ENCODE assay signal across 8 cellular contexts in genomic region chr9:92097997-92098482, GRCh38. TPM values are rescaled to one million over a fixed set of nuclear protein-coding genes. Genes with fewer than 3 reads are reported as not detected.
DNase-seq lines count a peak whose midpoint lies in the region; ATAC-seq and TF ChIP-seq lines count a peak whose summit lies in the region.

No MANE protein-coding gene starts in this region.

- ATAC-seq in CD4-positive, CD25-positive, alpha-beta regulatory T cell (ENCODE audit: low read depth in 2 of 2) = no peak
- ATAC-seq in memory B cell (ENCODE audit: low read depth) (no peak), HG03378 (IDR thresholded peaks at IDR 0.05; ENCODE audit: unreplicated experiment) (no peak)
- ATAC-seq in stimulated activated naive CD8-positive, alpha-beta T cell treated with anti-CD3 and anti-CD28 coated beads, Interleukin-15, amount 100 ng/mL, for 72 hours = no peak

- no peaks in the 10 kb centered on the region for H3K27me3 ChIP-seq in CD4-positive, CD25-positive, alpha-beta regulatory T cell (ENCODE audit: control insufficient read depth, insufficient read depth, low read length)
- H3K27me3 ChIP-seq in SK-N-SH (ENCODE audit: insufficient read depth) = no peaks in the 10 kb centered on the region

- DNase-seq in CD4-positive, CD25-positive, alpha-beta regulatory T cell = peak; percentile 18 to 50 (median 25)
- peak; percentile 78 for DNase-seq in activated CD4-positive, alpha-beta T cell treated with anti-CD3 and anti-CD28 coated beads, Interleukin-2, amount 10 ng/mL, durations not matched to agents 7 days and 5 days
- DNase-seq in effector CD8-positive, alpha-beta T cell (lab: John Stamatoyannopoulos, UW) = peak; percentile 25
- DNase-seq in memory B cell (ENCODE audit: low spot score in 2 of 2) = no peak
- peak; percentile 11 to 59 for DNase-seq in stimulated activated naive CD8-positive, alpha-beta T cell treated with anti-CD3 and anti-CD28 coated beads, Interleukin-15, amount 100 ng/mL, for 72 hours
- DNase-seq in SK-N-SH = no peak
- no peak for DNase-seq in RKO (ENCODE audit: low spot score)

- TF ChIP-seq RAD21 in SK-N-SH (IDR thresholded peaks at IDR 0.05; ENCODE audit: low read length) = no peak

- no peaks in the 10 kb centered on the region for H3K9me2 ChIP-seq in SK-N-SH

- TF ChIP-seq CTCF in SK-N-SH (IDR thresholded peaks at IDR 0.05) = no peak

- peak overlapping the region; percentile 35 for H3K4me3 ChIP-seq in CD4-positive, CD25-positive, alpha-beta regulatory T cell (ENCODE audit: low read depth, low read length)
- no peak overlapping the region for H3K4me3 ChIP-seq in SK-N-SH (ENCODE audit: low read depth in 2 of 2, low read length in 1 of 2)

- no peak overlapping the region for H3K27ac ChIP-seq in CD4-positive, CD25-positive, alpha-beta regulatory T cell (ENCODE audit: insufficient read depth, low read length, poor library complexity, severe bottlenecking)
- no peak overlapping the region for H3K27ac ChIP-seq in SK-N-SH (ENCODE audit: low read depth in 2 of 2, low read length in 1 of 2)

- POLR2A ChIA-PET in activated CD4-positive, alpha-beta T cell treated with anti-CD3 and anti-CD28 coated beads, Interleukin-2, amount 10 ng/mL, durations not matched to agents 7 days and 5 days (lab: Charles Lee) = no interaction called here
- POLR2A ChIA-PET in SK-N-SH (lab: Yijun Ruan, JAX) = no interaction called here

- peaks cover 34 to 61% (median 43%) of the 10 kb centered on the region in 4 donors for H3K4me1 Mint-ChIP-seq in CD4-positive, CD25-positive, alpha-beta regulatory T cell
- H3K4me1 Mint-ChIP-seq in activated CD4-positive, alpha-beta T cell treated with anti-CD3 and anti-CD28 coated beads, Interleukin-2, amount 10 ng/mL, durations not matched to agents 7 days and 5 days = peaks cover 46% of the 10 kb centered on the region
- H3K4me1 Mint-ChIP-seq in memory B cell = peaks cover 15% of the 10 kb centered on the region
- H3K4me1 Mint-ChIP-seq in stimulated activated naive CD8-positive, alpha-beta T cell treated with anti-CD3 and anti-CD28 coated beads, Interleukin-15, amount 100 ng/mL, for 72 hours = peaks cover 49% of the 10 kb centered on the region

- H2AFZ ChIP-seq in SK-N-SH (ENCODE audit: low read depth) = no peak overlapping the region

- no peak overlapping the region for H3K9ac ChIP-seq in SK-N-SH

- no peak for TF ChIP-seq EP300 in SK-N-SH (IDR thresholded peaks at IDR 0.05; ENCODE audit: borderline replicate concordance in 1 of 2, low read depth in 1 of 2, low read length in 1 of 2)

- peaks cover 40% of the 10 kb centered on the region for H3K36me3 Mint-ChIP-seq in CD4-positive, CD25-positive, alpha-beta regulatory T cell
- H3K36me3 Mint-ChIP-seq in activated CD4-positive, alpha-beta T cell treated with anti-CD3 and anti-CD28 coated beads, Interleukin-2, amount 10 ng/mL, durations not matched to agents 7 days and 5 days (ENCODE audit: low read depth) = peaks cover 59% of the 10 kb centered on the region
- peaks cover 29% of the 10 kb centered on the region for H3K36me3 Mint-ChIP-seq in memory B cell

- H3K79me2 ChIP-seq in SK-N-SH (ENCODE audit: insufficient read depth) = peaks cover 79% of the 10 kb centered on the region

- 95% methylated on average over 26 of the region's 26 CpGs for WGBS in SK-N-SH (ENCODE audit: low lambda C conversion rate)

- peaks cover 10% of the 10 kb centered on the region for H3K36me3 ChIP-seq in CD4-positive, CD25-positive, alpha-beta regulatory T cell (ENCODE audit: control insufficient read depth, insufficient read depth, low read length)
- H3K36me3 ChIP-seq in SK-N-SH (replicated peaks in 1 of 2; ENCODE audit: control insufficient read depth in 1 of 2, insufficient read depth in 2 of 2, low read length in 1 of 2) = peaks cover 14 to 16% of the 10 kb centered on the region in 2 experiments

- H3K4me3 Mint-ChIP-seq in CD4-positive, CD25-positive, alpha-beta regulatory T cell = peak overlapping the region; percentile 56 to 88 (median 60)
- peak overlapping the region; percentile 62 for H3K4me3 Mint-ChIP-seq in activated CD4-positive, alpha-beta T cell treated with anti-CD3 and anti-CD28 coated beads, Interleukin-2, amount 10 ng/mL, durations not matched to agents 7 days and 5 days
- peak overlapping the region; percentile 71 for H3K4me3 Mint-ChIP-seq in memory B cell
- peak overlapping the region; percentile 40 to 48 for H3K4me3 Mint-ChIP-seq in stimulated activated naive CD8-positive, alpha-beta T cell treated with anti-CD3 and anti-CD28 coated beads, Interleukin-15, amount 100 ng/mL, for 72 hours

- H3F3A ChIP-seq in SK-N-SH (replicated peaks; ENCODE audit: insufficient read depth) = peaks cover 13% of the 10 kb centered on the region

- H3K9me3 ChIP-seq in CD4-positive, CD25-positive, alpha-beta regulatory T cell (ENCODE audit: control insufficient read depth in 2 of 2, low read length in 2 of 2) = no peaks in the 10 kb centered on the region
- H3K9me3 ChIP-seq in SK-N-SH = no peaks in the 10 kb centered on the region

- no peak overlapping the region for H3K27ac Mint-ChIP-seq in CD4-positive, CD25-positive, alpha-beta regulatory T cell
- H3K27ac Mint-ChIP-seq in activated CD4-positive, alpha-beta T cell treated with anti-CD3 and anti-CD28 coated beads, Interleukin-2, amount 10 ng/mL, durations not matched to agents 7 days and 5 days = peak overlapping the region; percentile 84
- no peak overlapping the region for H3K27ac Mint-ChIP-seq in memory B cell
- H3K27ac Mint-ChIP-seq in stimulated activated naive CD8-positive, alpha-beta T cell treated with anti-CD3 and anti-CD28 coated beads, Interleukin-15, amount 100 ng/mL, for 72 hours = peak overlapping the region; percentile 3 to 27

- H3K4me2 ChIP-seq in SK-N-SH = no peak overlapping the region

- 0 out of 2 replicates have a peak, but pooled peaks cover 7% of the 10 kb centered on the region for H4K20me1 ChIP-seq in SK-N-SH (ENCODE audit: insufficient read depth)

- peaks cover 0 to 2% (median 0%) of the 10 kb centered on the region in 7 donors for H3K9me3 Mint-ChIP-seq in CD4-positive, CD25-positive, alpha-beta regulatory T cell
- H3K9me3 Mint-ChIP-seq in activated CD4-positive, alpha-beta T cell treated with anti-CD3 and anti-CD28 coated beads, Interleukin-2, amount 10 ng/mL, durations not matched to agents 7 days and 5 days = peaks cover 2% of the 10 kb centered on the region
- peaks cover 3% of the 10 kb centered on the region for H3K9me3 Mint-ChIP-seq in memory B cell
- peaks cover 0 to 4% of the 10 kb centered on the region in 2 donors for H3K9me3 Mint-ChIP-seq in stimulated activated naive CD8-positive, alpha-beta T cell treated with anti-CD3 and anti-CD28 coated beads, Interleukin-15, amount 100 ng/mL, for 72 hours

- H3K4me1 ChIP-seq in CD4-positive, CD25-positive, alpha-beta regulatory T cell (ENCODE audit: control insufficient read depth, insufficient read depth, low read length, poor library complexity, severe bottlenecking) = peaks cover 16% of the 10 kb centered on the region
- H3K4me1 ChIP-seq in SK-N-SH (ENCODE audit: control insufficient read depth in 1 of 2, insufficient read depth in 2 of 2, low read depth in 1 of 2, low read length in 1 of 2) = peaks cover 0 to 6% of the 10 kb centered on the region in 2 experiments; a peak in 1 of 4 replicates

- H3K27me3 Mint-ChIP-seq in CD4-positive, CD25-positive, alpha-beta regulatory T cell = no peaks in the 10 kb centered on the region
- H3K27me3 Mint-ChIP-seq in activated CD4-positive, alpha-beta T cell treated with anti-CD3 and anti-CD28 coated beads, Interleukin-2, amount 10 ng/mL, durations not matched to agents 7 days and 5 days = no peaks in the 10 kb centered on the region
- H3K27me3 Mint-ChIP-seq in memory B cell = no peaks in the 10 kb centered on the region
- no peaks in the 10 kb centered on the region for H3K27me3 Mint-ChIP-seq in stimulated activated naive CD8-positive, alpha-beta T cell treated with anti-CD3 and anti-CD28 coated beads, Interleukin-15, amount 100 ng/mL, for 72 hours

- CTCF ChIA-PET in activated CD4-positive, alpha-beta T cell treated with anti-CD3 and anti-CD28 coated beads, Interleukin-2, amount 10 ng/mL, durations not matched to agents 7 days and 5 days (lab: Charles Lee) = no interaction called here
- CTCF ChIA-PET in SK-N-SH (lab: Yijun Ruan, JAX) = no interaction called here

TF ChIP-seq in SK-N-SH, 30 proteins besides CTCF, POLR2A, EP300 and RAD21 (continues in another document):
- TF ChIP-seq USF1 (IDR thresholded peaks at IDR 0.05; ENCODE audit: borderline replicate concordance, low read depth) (no peak), RFX5 (IDR thresholded peaks at IDR 0.05; ENCODE audit: low read length) (no peak), MAX (IDR thresholded peaks at IDR 0.05; ENCODE audit: low read depth) (no peak), POLR2AphosphoS5 (IDR thresholded peaks at IDR 0.05; ENCODE audit: low read depth, low read length) (no peak)

RNA-seq across cellular contexts. Expression of gene SPTLC1, which starts 17.2 kb away (rescaled TPM):
- 51.2 TPM for total RNA-seq in CD4-positive, CD25-positive, alpha-beta regulatory T cell
- 10 to 100 TPM; 44.0 to 50.7 (median 47.6) TPM for polyA plus RNA-seq in CD4-positive, CD25-positive, alpha-beta regulatory T cell
- 10 to 100 TPM; 51.2 to 59.2 TPM for total RNA-seq in activated CD4-positive, alpha-beta T cell treated with anti-CD3 and anti-CD28 coated beads, Interleukin-2, amount 10 ng/mL, durations not matched to agents 7 days and 5 days
- polyA plus RNA-seq in SK-N-SH (2012; rRNA removed) = 53.9 and 62.0 TPM in 2 replicates
- polyA plus RNA-seq in SK-N-SH (2012; cell fraction: cytosol; rRNA removed) = 61.8 and 63.3 TPM in 2 replicates
- polyA plus RNA-seq in SK-N-SH (2012; cell fraction: nucleus; rRNA removed) = 43.2 and 78.6 TPM in 2 replicates

Comparison
In these comparisons a context has a peak if more than half of its experiments do, and no peak if none do; other contexts are left out.
1. DNase-seq: peak in CD4-positive, CD25-positive, alpha-beta regulatory T cell (3 of 3), activated CD4-positive, alpha-beta T cell treated with anti-CD3 and anti-CD28 coated beads, Interleukin-2, amount 10 ng/mL, durations not matched to agents 7 days and 5 days (single experiment), effector CD8-positive, alpha-beta T cell (single experiment) and stimulated activated naive CD8-positive, alpha-beta T cell treated with anti-CD3 and anti-CD28 coated beads, Interleukin-15, amount 100 ng/mL, for 72 hours (2 of 2); none in memory B cell (0 of 2), SK-N-SH (single experiment) and RKO (single experiment).
2. H3K27ac Mint-ChIP-seq: peak in activated CD4-positive, alpha-beta T cell treated with anti-CD3 and anti-CD28 coated beads, Interleukin-2, amount 10 ng/mL, durations not matched to agents 7 days and 5 days (single experiment) and stimulated activated naive CD8-positive, alpha-beta T cell treated with anti-CD3 and anti-CD28 coated beads, Interleukin-15, amount 100 ng/mL, for 72 hours (2 of 2); none in CD4-positive, CD25-positive, alpha-beta regulatory T cell (0 of 3) and memory B cell (single experiment).
3. Peak in every context shown above with its lines, with median percentiles within 50 percentile points of each other: H3K4me3 Mint-ChIP-seq.